ENCODE assay signal across 8 cellular contexts in the genomic region with DNA sequence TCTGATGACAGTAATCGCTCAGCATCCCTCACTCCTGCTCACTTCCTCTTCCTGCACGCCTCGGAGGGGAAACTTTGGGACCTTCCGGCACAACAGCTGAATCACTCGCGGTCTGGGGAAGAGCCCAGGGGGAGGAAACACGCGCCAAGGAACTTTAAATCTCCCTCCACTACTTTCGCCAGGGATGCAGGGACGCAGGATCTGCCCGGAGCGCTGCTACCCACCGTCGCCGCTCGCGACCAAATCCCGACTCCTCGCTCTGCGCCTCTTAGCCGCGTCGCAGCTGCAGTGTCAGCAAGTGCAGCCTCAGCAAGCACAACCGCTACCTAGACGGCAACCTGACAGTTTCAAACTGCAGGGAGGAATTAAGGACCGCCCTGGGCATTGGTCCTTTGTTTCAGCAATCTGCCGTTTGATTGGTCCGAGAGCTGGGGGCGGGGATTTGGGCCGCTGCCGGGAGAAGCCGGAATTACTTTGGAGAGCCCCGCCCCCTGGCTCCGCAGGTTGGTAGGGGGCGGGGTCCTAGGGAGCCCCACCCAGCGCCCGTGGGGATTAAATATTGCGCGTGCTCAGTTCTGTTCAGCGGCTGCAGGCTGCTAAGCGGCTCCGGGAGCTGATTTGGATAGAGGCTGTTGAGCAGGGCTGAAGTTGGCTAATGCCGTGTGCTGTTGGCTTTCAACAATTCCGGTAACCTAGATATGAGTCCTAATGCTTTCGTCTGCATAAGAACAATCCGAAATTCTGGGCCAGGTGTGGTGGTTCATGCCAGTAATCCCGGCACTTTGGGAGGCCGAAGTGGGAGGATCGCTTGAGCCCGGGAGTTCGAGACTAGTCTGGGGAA. TPM values are rescaled to one million over a fixed set of nuclear protein-coding genes. Genes with fewer than 3 reads are reported as not detected.
A peak's percentile ranks its signal among the peaks of the same experiment; 100 is the strongest.
DNase-seq lines count a peak whose midpoint lies in the region; ATAC-seq, FAIRE-seq and TF ChIP-seq lines count a peak whose summit lies in the region.

A gene with protein sequence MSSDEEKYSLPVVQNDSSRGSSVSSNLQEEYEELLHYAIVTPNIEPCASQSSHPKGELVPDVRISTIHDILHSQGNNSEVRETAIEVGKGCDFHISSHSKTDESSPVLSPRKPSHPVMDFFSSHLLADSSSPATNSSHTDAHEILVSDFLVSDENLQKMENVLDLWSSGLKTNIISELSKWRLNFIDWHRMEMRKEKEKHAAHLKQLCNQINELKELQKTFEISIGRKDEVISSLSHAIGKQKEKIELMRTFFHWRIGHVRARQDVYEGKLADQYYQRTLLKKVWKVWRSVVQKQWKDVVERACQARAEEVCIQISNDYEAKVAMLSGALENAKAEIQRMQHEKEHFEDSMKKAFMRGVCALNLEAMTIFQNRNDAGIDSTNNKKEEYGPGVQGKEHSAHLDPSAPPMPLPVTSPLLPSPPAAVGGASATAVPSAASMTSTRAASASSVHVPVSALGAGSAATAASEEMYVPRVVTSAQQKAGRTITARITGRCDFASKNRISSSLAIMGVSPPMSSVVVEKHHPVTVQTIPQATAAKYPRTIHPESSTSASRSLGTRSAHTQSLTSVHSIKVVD (minus strand): TSS at position 356 of the 841 bp plus-strand sequence. CDS start 4,500 bp downstream, outside the sequence.

- TF ChIP-seq CTCF in AG04449 (IDR thresholded peaks at IDR 0.05; ENCODE audit: insufficient read depth, low read length, missing control alignments) (no peak), WI38 (IDR thresholded peaks at IDR 0.05; ENCODE audit: low read depth, low read length) (no peak), bronchial epithelial cell (IDR thresholded peaks at IDR 0.05; ENCODE audit: insufficient read depth, low read length, severe bottlenecking) (no peak)

- H3K9me3 ChIP-seq in iPS-20b (ENCODE audit: insufficient read depth, low read depth, low read length): no peaks in the 10 kb centered on the region

- CTCF ChIA-PET in AG04449 (lab: Yijun Ruan, JAX): interaction anchor here (0.8 kb wide), 1 partner anchor 25 kb away, joined by 3 read pairs; no protein-coding TSS in a partner anchor

- no peaks in the 10 kb centered on the region for H3K27me3 ChIP-seq in bronchial epithelial cell (ENCODE audit: control insufficient read depth, insufficient read depth, low read length)
- no peaks in the 10 kb centered on the region for H3K27me3 ChIP-seq in iPS-20b (ENCODE audit: insufficient read depth, low read length)

- POLR2A ChIA-PET in AG04449 (lab: Yijun Ruan, JAX): interaction anchor here (0.5 to 1.3 kb wide), 4 partner anchors 29 to 380 kb away, joined by 3 to 4 read pairs (median 3); a partner anchor contains a TSS

- peak within 1 kb of the TSS; percentile 100 for H3K4me3 ChIP-seq in AG04449 (ENCODE audit: low read depth, low read length)
- peak within 1 kb of the TSS; percentile 88 for H3K4me3 ChIP-seq in WI38 (ENCODE audit: low read depth, low read length)
- peak within 1 kb of the TSS; percentile 95 for H3K4me3 ChIP-seq in bronchial epithelial cell (ENCODE audit: low read depth, low read length)
- peak within 1 kb of the TSS; percentile 96 for H3K4me3 ChIP-seq in iPS-20b (ENCODE audit: low read length)
- peak within 1 kb of the TSS; percentile 52 to 87 (median 63) for H3K4me3 ChIP-seq in skin epidermis

- H3K36me3 ChIP-seq in bronchial epithelial cell (ENCODE audit: control insufficient read depth, insufficient read depth, low read length): no peaks in the 10 kb centered on the region
- H3K36me3 ChIP-seq in iPS-20b (ENCODE audit: insufficient read depth, low read depth, low read length): peaks cover 12% of the 10 kb centered on the region

- H3K27ac ChIP-seq in iPS-20b (ENCODE audit: low read length) (peak within 1 kb of the TSS; percentile 90), skin epidermis (peak within 1 kb of the TSS in 20 of 21 experiments; percentile 70 to 91 (median 85))

- H3K9ac ChIP-seq in iPS-20b (ENCODE audit: low read depth, low read length): peak within 1 kb of the TSS; percentile 87

- peaks cover 2% of the 10 kb centered on the region; the same call in 1 of the 2 replicates for H3K4me1 ChIP-seq in iPS-20b (ENCODE audit: insufficient read depth, low read length)

- ATAC-seq in GM18907 (IDR thresholded peaks at IDR 0.05; ENCODE audit: unreplicated experiment): peak; percentile 96
- peak; percentile 96 for ATAC-seq in HG03159 (IDR thresholded peaks at IDR 0.05; ENCODE audit: unreplicated experiment)

- DNase-seq in AG04449 (ENCODE audit: low read depth, low spot score) (peak; percentile 57), NCI-H2227 treated with DMSO at 0.1 percent for 48 hours (lab: John Stamatoyannopoulos, UW) (peak; percentile 95), bronchial epithelial cell (ENCODE audit: low read depth) (peak; percentile 93)

- FAIRE-seq in bronchial epithelial cell (lab: Jason Lieb, UNC): no peak

RNA-seq across cellular contexts. Expression of the gene that starts here (rescaled TPM):
- total RNA-seq in bronchial epithelial cell: 8.3 and 16.3 TPM in 2 replicates

Comparison
In these comparisons a context has a peak if more than half of its experiments do, and no peak if none do; other contexts are left out.
1. Peak in every context shown above with its lines: DNase-seq, ATAC-seq, H3K4me3 ChIP-seq and H3K27ac ChIP-seq.